11 cellular contexts compared by ENCODE assay signal in genomic region chr11:126113963-126114362, GRCh38. TPM values are rescaled to one million over a fixed set of nuclear protein-coding genes. Genes with fewer than 3 reads are reported as not detected.
DNase-seq lines count a peak whose midpoint lies in the region; ATAC-seq, FAIRE-seq and TF ChIP-seq lines count a peak whose summit lies in the region.
"Had no signal": no experiment of that assay in that cellular context is flagged by ENCODE, and none has a peak within 500 bp of the region (broad histone marks: within the 10 kb centered on the region; RNA-seq: fewer than 3 reads in every experiment).

No MANE protein-coding gene starts in this region.

- peaks cover 26% of the 10 kb centered on the region for H3K4me1 Mint-ChIP-seq in astrocyte (ENCODE audit: low read depth, unreplicated experiment)
- H3K4me1 Mint-ChIP-seq in mesothelial cell of epicardium, result peaks cover 54% of the 10 kb centered on the region
- no peaks in the 10 kb centered on the region for H3K4me1 Mint-ChIP-seq in effector memory CD8-positive, alpha-beta T cell (ENCODE audit: low read depth in 2 of 2)
- H3K4me1 Mint-ChIP-seq: activated B cell treated with CpG ODN at 0.5 μM for 24 hours had no signal

- H3K9me3 Mint-ChIP-seq in astrocyte (ENCODE audit: unreplicated experiment) (no peaks in the 10 kb centered on the region), mesothelial cell of epicardium (no peaks in the 10 kb centered on the region)
- no peaks in the 10 kb centered on the region for H3K9me3 Mint-ChIP-seq in effector memory CD8-positive, alpha-beta T cell
- H3K9me3 Mint-ChIP-seq: activated B cell treated with CpG ODN at 0.5 μM for 24 hours; activated T-helper 1 cell treated with anti-CD3 and anti-CD28 coated beads, Interleukin-12 subunit alpha, Interleukin-12 subunit beta, Interleukin-2, Interleukin-4 antibody, amounts not matched to agents 30 ng/mL and 10 ng/mL and 1 ng/mL, durations not matched to agents 14 hours and 24 hours and 36 hours had no signal

- H3K9ac ChIP-seq in astrocyte (ENCODE audit: low read length), result no peak overlapping the region

- 48% methylated on average over 4 of the region's 4 CpGs for WGBS in suprapubic skin

- H3K79me2 ChIP-seq in astrocyte (ENCODE audit: insufficient read depth, low read length), result no peaks in the 10 kb centered on the region

- H3K36me3 ChIP-seq in astrocyte (ENCODE audit: insufficient read depth, low read length) (no peaks in the 10 kb centered on the region), suprapubic skin (no peaks in the 10 kb centered on the region)

- no peak for FAIRE-seq in astrocyte (lab: Jason Lieb, UNC)

- no peak for TF ChIP-seq EP300 in Ishikawa (IDR thresholded peaks at IDR 0.05; ENCODE audit: borderline replicate concordance)
- no peak for TF ChIP-seq EP300 in suprapubic skin (IDR thresholded peaks at IDR 0.05)

- no peak for ATAC-seq in GM21360 (IDR thresholded peaks at IDR 0.05; ENCODE audit: unreplicated experiment)
- no peak for ATAC-seq in effector memory CD8-positive, alpha-beta T cell (replicated peaks)

- no peak for TF ChIP-seq RAD21 in Ishikawa (IDR thresholded peaks at IDR 0.05; ENCODE audit: low read depth)

- H3K36me3 Mint-ChIP-seq in astrocyte (ENCODE audit: low read depth, unreplicated experiment) (peaks cover 1% of the 10 kb centered on the region), mesothelial cell of epicardium (no peaks in the 10 kb centered on the region)
- peaks cover 2% of the 10 kb centered on the region for H3K36me3 Mint-ChIP-seq in effector memory CD8-positive, alpha-beta T cell (ENCODE audit: insufficient read depth)

- no peak overlapping the region for H3K4me3 ChIP-seq in astrocyte (ENCODE audit: insufficient read depth, low read depth, low read length)
- H3K4me3 ChIP-seq in suprapubic skin, result no peak overlapping the region

- H3K9me3 ChIP-seq in astrocyte (ENCODE audit: insufficient read depth, low read depth, low read length) (no peaks in the 10 kb centered on the region), suprapubic skin (no peaks in the 10 kb centered on the region)

- no peaks in the 10 kb centered on the region for H4K20me1 ChIP-seq in astrocyte (ENCODE audit: insufficient read depth, low read length)

- peaks cover 7% of the 10 kb centered on the region for H3K27me3 Mint-ChIP-seq in astrocyte (ENCODE audit: low read depth, unreplicated experiment)
- no peaks in the 10 kb centered on the region for H3K27me3 Mint-ChIP-seq in mesothelial cell of epicardium (ENCODE audit: low read depth)
- H3K27me3 Mint-ChIP-seq in effector memory CD8-positive, alpha-beta T cell, result peaks cover 5 to 45% of the 10 kb centered on the region in 2 donors

- TF ChIP-seq CTCF in astrocyte (IDR thresholded peaks at IDR 0.05; ENCODE audit: insufficient read depth, low read depth, low read length), result no peak
- no peak for TF ChIP-seq CTCF in mesothelial cell of epicardium (IDR thresholded peaks at IDR 0.05; ENCODE audit: unreplicated experiment)
- TF ChIP-seq CTCF in suprapubic skin (IDR thresholded peaks at IDR 0.05), result no peak

- H3K27ac ChIP-seq in astrocyte (ENCODE audit: low read depth, low read length) (no peak overlapping the region), suprapubic skin (peak overlapping the region; percentile 83)

- no peak for TF ChIP-seq POLR2A in suprapubic skin (IDR thresholded peaks at IDR 0.05)

- no peaks in the 10 kb centered on the region for H3K27me3 ChIP-seq in astrocyte (ENCODE audit: insufficient read depth, low read length)
- no peaks in the 10 kb centered on the region for H3K27me3 ChIP-seq in suprapubic skin

- H3K27ac Mint-ChIP-seq in astrocyte (ENCODE audit: unreplicated experiment), result peak overlapping the region; percentile 53
- peak overlapping the region; percentile 55 for H3K27ac Mint-ChIP-seq in mesothelial cell of epicardium
- no peak overlapping the region for H3K27ac Mint-ChIP-seq in effector memory CD8-positive, alpha-beta T cell
- H3K27ac Mint-ChIP-seq: activated B cell treated with CpG ODN at 0.5 μM for 24 hours; activated T-helper 1 cell treated with anti-CD3 and anti-CD28 coated beads, Interleukin-12 subunit alpha, Interleukin-12 subunit beta, Interleukin-2, Interleukin-4 antibody, amounts not matched to agents 30 ng/mL and 10 ng/mL and 1 ng/mL, durations not matched to agents 14 hours and 24 hours and 36 hours had no signal

- no peak for DNase-seq in astrocyte (ENCODE audit: low read depth)
- no peak for DNase-seq in mesothelial cell of epicardium (ENCODE audit: low spot score in 2 of 2, unreplicated experiment in 2 of 2)
- no peak for DNase-seq in suprapubic skin (ENCODE audit: low spot score in 2 of 2)
- DNase-seq in ureter (ENCODE audit: low spot score), result no peak
- no peak for DNase-seq in NCI-H1417 treated with DMSO at 0.1 percent for 48 hours (lab: John Stamatoyannopoulos, UW)
- no peak for DNase-seq in effector memory CD8-positive, alpha-beta T cell
- DNase-seq: activated B cell treated with CpG ODN at 0.5 μM for 24 hours, NCI-H2227 treated with DMSO at 0.1 percent for 48 hours had no signal

- H3K4me1 ChIP-seq in astrocyte (ENCODE audit: insufficient read depth, low read length), result peaks cover 39% of the 10 kb centered on the region
- peaks cover 47% of the 10 kb centered on the region for H3K4me1 ChIP-seq in suprapubic skin

- H2AFZ ChIP-seq in astrocyte (ENCODE audit: low read depth, low read length), result no peak overlapping the region

- H3K4me3 Mint-ChIP-seq in astrocyte (ENCODE audit: unreplicated experiment) (no peak overlapping the region), mesothelial cell of epicardium (no peak overlapping the region)
- H3K4me3 Mint-ChIP-seq in effector memory CD8-positive, alpha-beta T cell, result no peak overlapping the region
- H3K4me3 Mint-ChIP-seq: activated B cell treated with CpG ODN at 0.5 μM for 24 hours; activated T-helper 1 cell treated with anti-CD3 and anti-CD28 coated beads, Interleukin-12 subunit alpha, Interleukin-12 subunit beta, Interleukin-2, Interleukin-4 antibody, amounts not matched to agents 30 ng/mL and 10 ng/mL and 1 ng/mL, durations not matched to agents 14 hours and 24 hours and 36 hours had no signal

- H3K4me2 ChIP-seq in astrocyte (ENCODE audit: low read length), result peak overlapping the region; percentile 15

TF ChIP-seq in Ishikawa, 13 proteins besides CTCF, POLR2A, EP300 and RAD21:
- TF ChIP-seq ZBTB7A (IDR thresholded peaks at IDR 0.05; ENCODE audit: low read depth) (0 out of 2 replicates have a peak, but pooled peaks have one; percentile 13), TCF12 (IDR thresholded peaks at IDR 0.05; ENCODE audit: low read depth) (no peak)

RNA-seq across cellular contexts. Expression of gene CDON, which starts 51.3 kb away (rescaled TPM):
- total RNA-seq in astrocyte (15.5 and 17.0 TPM in 2 replicates), mesothelial cell of epicardium (159 to 180 TPM (median 165 TPM) in 3 replicates), suprapubic skin (10 to 100 TPM; 27.6 to 67.4 (median 43.1) TPM), ureter (7.4 TPM)

Comparison
In these comparisons a context has a peak if more than half of its experiments do, and no peak if none do; other contexts are left out.
1. H3K27ac Mint-ChIP-seq: peak in astrocyte (single experiment) and mesothelial cell of epicardium (single experiment); none in effector memory CD8-positive, alpha-beta T cell (0 of 2).